Comparison of ENCODE assay signal across 1 cellular context in genomic region chr12:95336387-95337067, GRCh38.
A peak's percentile ranks its signal among the peaks of the same experiment; 100 is the strongest.
TF ChIP-seq lines count a peak whose summit lies in the region.

No MANE protein-coding gene starts in this region.

TF ChIP-seq in HepG2, 621 proteins besides CTCF, POLR2A, EP300 and RAD21 (continued from another document and continues in another):
- TF ChIP-seq HIC2 (CRISPR knock-in tag; IDR thresholded peaks at IDR 0.05; ENCODE audit: low read depth) (no peak), MEIS2 (CRISPR knock-in tag; IDR thresholded peaks at IDR 0.05) (peak; percentile 27; the same call in 1 of the 2 replicates), MEIS1 (CRISPR knock-in tag; IDR thresholded peaks at IDR 0.05; ENCODE audit: borderline replicate concordance) (peak; percentile 49; the same call in 1 of the 2 replicates), ZMAT3 (CRISPR knock-in tag; conservative IDR thresholded peaks at IDR 0.05) (no peak), PLRG1 (conservative IDR thresholded peaks at IDR 0.05) (no peak), SOX6 (IDR thresholded peaks at IDR 0.05) (no peak), SOX6 (CRISPR knock-in tag; IDR thresholded peaks at IDR 0.05) (peak; percentile 32; the same call in 1 of the 2 replicates), CENPBD1 (CRISPR knock-in tag; IDR thresholded peaks at IDR 0.05; ENCODE audit: borderline replicate concordance, low read depth) (no peak), ZFP36L1 (CRISPR knock-in tag; IDR thresholded peaks at IDR 0.05) (no peak), CBX5 (CRISPR knock-in tag; IDR thresholded peaks at IDR 0.05; ENCODE audit: borderline replicate concordance) (peak; percentile 63; the same call in 1 of the 2 replicates), ZFP1 (CRISPR knock-in tag; IDR thresholded peaks at IDR 0.05) (no peak), HMGXB4 (CRISPR knock-in tag; IDR thresholded peaks at IDR 0.05; ENCODE audit: borderline replicate concordance in 1 of 2, low read depth in 1 of 2) (peak; percentile 55 to 73; a peak in 2 of 4 replicates), LRRFIP1 (CRISPR knock-in tag; conservative IDR thresholded peaks at IDR 0.05) (no peak), AHR (CRISPR knock-in tag; IDR thresholded peaks at IDR 0.05) (no peak), GABPA (IDR thresholded peaks at IDR 0.05; ENCODE audit: low read depth, low read length) (no peak), GABPA (CRISPR knock-in tag; IDR thresholded peaks at IDR 0.05; ENCODE audit: low read depth) (no peak), ATF5 (CRISPR knock-in tag; IDR thresholded peaks at IDR 0.05; ENCODE audit: low read depth) (no peak), KLF15 (CRISPR knock-in tag; IDR thresholded peaks at IDR 0.05; ENCODE audit: borderline replicate concordance) (no peak), ZNF256 (CRISPR knock-in tag; conservative IDR thresholded peaks at IDR 0.05) (no peak), CAMTA2 (CRISPR knock-in tag; IDR thresholded peaks at IDR 0.05; ENCODE audit: borderline replicate concordance) (no peak), ZNF383 (CRISPR knock-in tag; IDR thresholded peaks at IDR 0.05; ENCODE audit: borderline replicate concordance) (no peak), CSRNP1 (CRISPR knock-in tag; IDR thresholded peaks at IDR 0.05) (no peak), SETDB1 (CRISPR knock-in tag; IDR thresholded peaks at IDR 0.05; ENCODE audit: borderline replicate concordance) (no peak), CBX1 (IDR thresholded peaks at IDR 0.05; ENCODE audit: low read depth) (no peak), KLF6 (CRISPR knock-in tag; IDR thresholded peaks at IDR 0.05) (peak; percentile 54; the same call in 1 of the 2 replicates), TFDP2 (CRISPR knock-in tag; IDR thresholded peaks at IDR 0.05) (no peak), SALL1 (CRISPR knock-in tag; IDR thresholded peaks at IDR 0.05) (peak; percentile 73), ZNF549 (CRISPR knock-in tag; IDR thresholded peaks at IDR 0.05) (no peak), ZKSCAN5 (CRISPR knock-in tag; IDR thresholded peaks at IDR 0.05) (no peak), BRD4 (CRISPR knock-in tag; IDR thresholded peaks at IDR 0.05) (no peak), RELA (CRISPR knock-in tag; IDR thresholded peaks at IDR 0.05) (no peak), PREB (CRISPR knock-in tag; IDR thresholded peaks at IDR 0.05) (no peak), ZNF30 (CRISPR knock-in tag; IDR thresholded peaks at IDR 0.05) (no peak), U2AF2 (IDR thresholded peaks at IDR 0.05; ENCODE audit: low read depth, low read length) (no peak), ZNF205 (CRISPR knock-in tag; IDR thresholded peaks at IDR 0.05) (0 out of 2 replicates have a peak, but pooled peaks have one; percentile 49), THAP11 (CRISPR knock-in tag; IDR thresholded peaks at IDR 0.05) (peak; percentile 65), ZNF780A (CRISPR knock-in tag; IDR thresholded peaks at IDR 0.05) (no peak), REL (CRISPR knock-in tag; conservative IDR thresholded peaks at IDR 0.05) (no peak), ZNF790 (CRISPR knock-in tag; IDR thresholded peaks at IDR 0.05; ENCODE audit: borderline replicate concordance) (no peak)
- TF ChIP-seq, protein P1, sequence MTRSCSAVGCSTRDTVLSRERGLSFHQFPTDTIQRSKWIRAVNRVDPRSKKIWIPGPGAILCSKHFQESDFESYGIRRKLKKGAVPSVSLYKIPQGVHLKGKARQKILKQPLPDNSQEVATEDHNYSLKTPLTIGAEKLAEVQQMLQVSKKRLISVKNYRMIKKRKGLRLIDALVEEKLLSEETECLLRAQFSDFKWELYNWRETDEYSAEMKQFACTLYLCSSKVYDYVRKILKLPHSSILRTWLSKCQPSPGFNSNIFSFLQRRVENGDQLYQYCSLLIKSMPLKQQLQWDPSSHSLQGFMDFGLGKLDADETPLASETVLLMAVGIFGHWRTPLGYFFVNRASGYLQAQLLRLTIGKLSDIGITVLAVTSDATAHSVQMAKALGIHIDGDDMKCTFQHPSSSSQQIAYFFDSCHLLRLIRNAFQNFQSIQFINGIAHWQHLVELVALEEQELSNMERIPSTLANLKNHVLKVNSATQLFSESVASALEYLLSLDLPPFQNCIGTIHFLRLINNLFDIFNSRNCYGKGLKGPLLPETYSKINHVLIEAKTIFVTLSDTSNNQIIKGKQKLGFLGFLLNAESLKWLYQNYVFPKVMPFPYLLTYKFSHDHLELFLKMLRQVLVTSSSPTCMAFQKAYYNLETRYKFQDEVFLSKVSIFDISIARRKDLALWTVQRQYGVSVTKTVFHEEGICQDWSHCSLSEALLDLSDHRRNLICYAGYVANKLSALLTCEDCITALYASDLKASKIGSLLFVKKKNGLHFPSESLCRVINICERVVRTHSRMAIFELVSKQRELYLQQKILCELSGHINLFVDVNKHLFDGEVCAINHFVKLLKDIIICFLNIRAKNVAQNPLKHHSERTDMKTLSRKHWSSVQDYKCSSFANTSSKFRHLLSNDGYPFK (CRISPR knock-in tag; IDR thresholded peaks at IDR 0.05; ENCODE audit: borderline replicate concordance): no peak
- TF ChIP-seq, protein P2, sequence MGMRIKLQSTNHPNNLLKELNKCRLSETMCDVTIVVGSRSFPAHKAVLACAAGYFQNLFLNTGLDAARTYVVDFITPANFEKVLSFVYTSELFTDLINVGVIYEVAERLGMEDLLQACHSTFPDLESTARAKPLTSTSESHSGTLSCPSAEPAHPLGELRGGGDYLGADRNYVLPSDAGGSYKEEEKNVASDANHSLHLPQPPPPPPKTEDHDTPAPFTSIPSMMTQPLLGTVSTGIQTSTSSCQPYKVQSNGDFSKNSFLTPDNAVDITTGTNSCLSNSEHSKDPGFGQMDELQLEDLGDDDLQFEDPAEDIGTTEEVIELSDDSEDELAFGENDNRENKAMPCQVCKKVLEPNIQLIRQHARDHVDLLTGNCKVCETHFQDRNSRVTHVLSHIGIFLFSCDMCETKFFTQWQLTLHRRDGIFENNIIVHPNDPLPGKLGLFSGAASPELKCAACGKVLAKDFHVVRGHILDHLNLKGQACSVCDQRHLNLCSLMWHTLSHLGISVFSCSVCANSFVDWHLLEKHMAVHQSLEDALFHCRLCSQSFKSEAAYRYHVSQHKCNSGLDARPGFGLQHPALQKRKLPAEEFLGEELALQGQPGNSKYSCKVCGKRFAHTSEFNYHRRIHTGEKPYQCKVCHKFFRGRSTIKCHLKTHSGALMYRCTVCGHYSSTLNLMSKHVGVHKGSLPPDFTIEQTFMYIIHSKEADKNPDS (CRISPR knock-in tag; IDR thresholded peaks at IDR 0.05): no peak
- TF ChIP-seq, protein P3, sequence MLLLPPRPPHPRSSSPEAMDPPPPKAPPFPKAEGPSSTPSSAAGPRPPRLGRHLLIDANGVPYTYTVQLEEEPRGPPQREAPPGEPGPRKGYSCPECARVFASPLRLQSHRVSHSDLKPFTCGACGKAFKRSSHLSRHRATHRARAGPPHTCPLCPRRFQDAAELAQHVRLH (CRISPR knock-in tag; IDR thresholded peaks at IDR 0.05; ENCODE audit: borderline replicate concordance, low read depth): no peak
- TF ChIP-seq, protein P4, sequence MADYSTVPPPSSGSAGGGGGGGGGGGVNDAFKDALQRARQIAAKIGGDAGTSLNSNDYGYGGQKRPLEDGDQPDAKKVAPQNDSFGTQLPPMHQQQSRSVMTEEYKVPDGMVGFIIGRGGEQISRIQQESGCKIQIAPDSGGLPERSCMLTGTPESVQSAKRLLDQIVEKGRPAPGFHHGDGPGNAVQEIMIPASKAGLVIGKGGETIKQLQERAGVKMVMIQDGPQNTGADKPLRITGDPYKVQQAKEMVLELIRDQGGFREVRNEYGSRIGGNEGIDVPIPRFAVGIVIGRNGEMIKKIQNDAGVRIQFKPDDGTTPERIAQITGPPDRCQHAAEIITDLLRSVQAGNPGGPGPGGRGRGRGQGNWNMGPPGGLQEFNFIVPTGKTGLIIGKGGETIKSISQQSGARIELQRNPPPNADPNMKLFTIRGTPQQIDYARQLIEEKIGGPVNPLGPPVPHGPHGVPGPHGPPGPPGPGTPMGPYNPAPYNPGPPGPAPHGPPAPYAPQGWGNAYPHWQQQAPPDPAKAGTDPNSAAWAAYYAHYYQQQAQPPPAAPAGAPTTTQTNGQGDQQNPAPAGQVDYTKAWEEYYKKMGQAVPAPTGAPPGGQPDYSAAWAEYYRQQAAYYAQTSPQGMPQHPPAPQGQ (CRISPR knock-in tag; IDR thresholded peaks at IDR 0.05; ENCODE audit: borderline replicate concordance): no peak
- TF ChIP-seq, protein P5, sequence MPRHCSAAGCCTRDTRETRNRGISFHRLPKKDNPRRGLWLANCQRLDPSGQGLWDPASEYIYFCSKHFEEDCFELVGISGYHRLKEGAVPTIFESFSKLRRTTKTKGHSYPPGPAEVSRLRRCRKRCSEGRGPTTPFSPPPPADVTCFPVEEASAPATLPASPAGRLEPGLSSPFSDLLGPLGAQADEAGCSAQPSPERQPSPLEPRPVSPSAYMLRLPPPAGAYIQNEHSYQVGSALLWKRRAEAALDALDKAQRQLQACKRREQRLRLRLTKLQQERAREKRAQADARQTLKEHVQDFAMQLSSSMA (CRISPR knock-in tag; IDR thresholded peaks at IDR 0.05): no peak
